10 cellular contexts compared by ENCODE assay signal in the genomic region with DNA sequence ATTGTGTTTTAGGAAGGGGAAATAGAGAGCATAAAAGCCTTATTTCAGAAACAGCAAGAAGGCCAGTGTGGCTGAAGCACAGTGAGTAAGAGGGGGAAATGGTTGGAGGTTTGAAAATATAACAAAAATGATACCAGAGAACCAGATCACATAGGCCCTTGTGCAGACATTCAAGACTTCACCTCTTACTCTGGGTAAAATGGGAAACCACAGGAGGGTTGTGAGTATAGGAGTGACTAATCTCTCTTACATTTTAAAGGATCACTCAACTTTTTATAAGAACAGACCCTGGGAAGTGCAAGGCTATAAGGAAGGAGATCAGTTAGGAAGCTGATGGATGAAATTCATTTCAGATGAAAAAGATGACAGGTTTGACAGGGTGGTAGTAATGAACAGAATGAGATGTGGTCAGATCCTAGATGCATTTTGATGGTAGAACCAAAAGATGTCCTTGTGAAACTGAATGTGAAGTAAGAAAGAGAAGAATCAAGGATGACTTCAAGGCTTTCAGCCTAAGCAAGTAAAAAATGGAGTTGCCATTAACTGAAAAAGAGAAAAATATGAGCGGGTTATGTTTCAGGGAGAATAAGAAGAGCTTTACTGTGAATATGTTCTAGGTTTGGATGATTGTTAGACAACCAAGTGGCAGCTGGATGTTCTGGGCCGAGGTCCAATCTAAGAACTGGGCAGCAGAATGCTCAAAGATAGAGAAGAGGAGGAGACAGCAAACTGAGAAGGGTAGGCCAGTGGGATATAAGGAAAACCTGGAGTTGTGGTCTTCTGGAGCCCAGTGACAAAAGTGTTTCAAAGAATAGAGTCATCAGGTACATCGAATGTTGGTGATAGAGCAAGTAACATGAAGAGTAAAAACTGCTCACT.
DNase-seq lines count a peak whose midpoint lies in the region; ATAC-seq, FAIRE-seq and TF ChIP-seq lines count a peak whose summit lies in the region.
"Had no signal": no experiment of that assay in that cellular context is flagged by ENCODE, and none has a peak within 500 bp of the region (broad histone marks: within the 10 kb centered on the region; RNA-seq: fewer than 3 reads in every experiment).

No MANE protein-coding gene starts in this region.

- peaks cover 22% of the 10 kb centered on the region for H3K9me3 Mint-ChIP-seq in astrocyte (ENCODE audit: unreplicated experiment)
- peaks cover 51% of the 10 kb centered on the region for H3K9me3 Mint-ChIP-seq in nephron progenitor cell

- 88 to 98% (median 94%) methylated on average over 3 of the region's 3 CpGs for WGBS in stomach, 5 donors

- peak overlapping the region; percentile 43 for H3K27ac Mint-ChIP-seq in astrocyte (ENCODE audit: unreplicated experiment)
- no peak overlapping the region for H3K27ac Mint-ChIP-seq in nephron progenitor cell

- H3K36me3 ChIP-seq in astrocyte (ENCODE audit: insufficient read depth, low read length) (peaks cover 4% of the 10 kb centered on the region), stomach (peaks cover 10 to 84% (median 69%) of the 10 kb centered on the region in 4 donors)

- DNase-seq in astrocyte (ENCODE audit: low read depth), result peak; percentile 81
- peak; percentile 46 for DNase-seq in pons (ENCODE audit: low spot score)
- no peak for DNase-seq in stomach
- no peak for DNase-seq in NCI-H2171 (lab: John Stamatoyannopoulos, UW)
- no peak for DNase-seq in nephron progenitor cell
- DNase-seq: DMS79, NCI-H146, spleen had no signal

- H3K27me3 Mint-ChIP-seq in astrocyte (ENCODE audit: low read depth, unreplicated experiment) (no peaks in the 10 kb centered on the region), nephron progenitor cell (ENCODE audit: low read depth, poor library complexity) (no peaks in the 10 kb centered on the region)

- H3K9me3 ChIP-seq in astrocyte (ENCODE audit: insufficient read depth, low read depth, low read length) (no peaks in the 10 kb centered on the region), stomach (peaks cover 0 to 20% (median 12%) of the 10 kb centered on the region in 4 donors)

- peak overlapping the region; percentile 2 for H3K4me2 ChIP-seq in astrocyte (ENCODE audit: low read length)

- intact Hi-C loops in stomach (cut with DNase I; ENCODE audit: low total_unique reads), result no loop called here

- H3K27me3 ChIP-seq in astrocyte (ENCODE audit: insufficient read depth, low read length) (no peaks in the 10 kb centered on the region), stomach (no peaks in the 10 kb centered on the region)
- H3K27me3 ChIP-seq: spleen had no signal

- no peak overlapping the region for H3K4me3 ChIP-seq in astrocyte (ENCODE audit: insufficient read depth, low read depth, low read length)
- H3K4me3 ChIP-seq in stomach, result no peak overlapping the region
- H3K4me3 ChIP-seq: spleen had no signal

- no peak overlapping the region for H2AFZ ChIP-seq in astrocyte (ENCODE audit: low read depth, low read length)

- TF ChIP-seq EP300 in stomach (IDR thresholded peaks at IDR 0.05), result no peak

- no peak overlapping the region for H3K4me3 Mint-ChIP-seq in astrocyte (ENCODE audit: unreplicated experiment)
- H3K4me3 Mint-ChIP-seq in nephron progenitor cell, result no peak overlapping the region

- H3K4me1 Mint-ChIP-seq in astrocyte (ENCODE audit: low read depth, unreplicated experiment) (peaks cover 15% of the 10 kb centered on the region), nephron progenitor cell (peaks cover 14% of the 10 kb centered on the region)

- no peaks in the 10 kb centered on the region for H4K20me1 ChIP-seq in astrocyte (ENCODE audit: insufficient read depth, low read length)

- no peak for TF ChIP-seq POLR2A in stomach (IDR thresholded peaks at IDR 0.05)

- H3K27ac ChIP-seq in astrocyte (ENCODE audit: low read depth, low read length), result peak overlapping the region; percentile 39
- H3K27ac ChIP-seq in stomach, result no peak overlapping the region
- H3K27ac ChIP-seq: spleen had no signal

- H3K4me1 ChIP-seq in astrocyte (ENCODE audit: insufficient read depth, low read length), result peaks cover 13% of the 10 kb centered on the region
- H3K4me1 ChIP-seq in stomach, result no peaks in the 10 kb centered on the region

- H3K9ac ChIP-seq in astrocyte (ENCODE audit: low read length), result peak overlapping the region; percentile 1

- ATAC-seq in GM18502 (IDR thresholded peaks at IDR 0.05; ENCODE audit: poor library complexity, unreplicated experiment), result peak; percentile 69
- peak; percentile 45 for ATAC-seq in HG02588 (IDR thresholded peaks at IDR 0.05; ENCODE audit: unreplicated experiment)

- FAIRE-seq in astrocyte (lab: Jason Lieb, UNC), result peak; percentile 77

- TF ChIP-seq CTCF in astrocyte (IDR thresholded peaks at IDR 0.05; ENCODE audit: insufficient read depth, low read depth, low read length) (no peak), stomach (IDR thresholded peaks at IDR 0.05) (no peak), nephron progenitor cell (IDR thresholded peaks at IDR 0.05) (no peak)

- H3K36me3 Mint-ChIP-seq in astrocyte (ENCODE audit: low read depth, unreplicated experiment) (peaks cover 24% of the 10 kb centered on the region), nephron progenitor cell (ENCODE audit: low read depth) (peaks cover 67% of the 10 kb centered on the region)

- no peaks in the 10 kb centered on the region for H3K79me2 ChIP-seq in astrocyte (ENCODE audit: insufficient read depth, low read length)

Comparison
In these comparisons a context has a peak if more than half of its experiments do, and no peak if none do; other contexts are left out.
1. DNase-seq: peak in astrocyte (single experiment) and pons (single experiment); none in stomach (single experiment), NCI-H2171 (single experiment) and nephron progenitor cell (single experiment).